ENCODE assay signal across 23 cellular contexts in the genomic region with DNA sequence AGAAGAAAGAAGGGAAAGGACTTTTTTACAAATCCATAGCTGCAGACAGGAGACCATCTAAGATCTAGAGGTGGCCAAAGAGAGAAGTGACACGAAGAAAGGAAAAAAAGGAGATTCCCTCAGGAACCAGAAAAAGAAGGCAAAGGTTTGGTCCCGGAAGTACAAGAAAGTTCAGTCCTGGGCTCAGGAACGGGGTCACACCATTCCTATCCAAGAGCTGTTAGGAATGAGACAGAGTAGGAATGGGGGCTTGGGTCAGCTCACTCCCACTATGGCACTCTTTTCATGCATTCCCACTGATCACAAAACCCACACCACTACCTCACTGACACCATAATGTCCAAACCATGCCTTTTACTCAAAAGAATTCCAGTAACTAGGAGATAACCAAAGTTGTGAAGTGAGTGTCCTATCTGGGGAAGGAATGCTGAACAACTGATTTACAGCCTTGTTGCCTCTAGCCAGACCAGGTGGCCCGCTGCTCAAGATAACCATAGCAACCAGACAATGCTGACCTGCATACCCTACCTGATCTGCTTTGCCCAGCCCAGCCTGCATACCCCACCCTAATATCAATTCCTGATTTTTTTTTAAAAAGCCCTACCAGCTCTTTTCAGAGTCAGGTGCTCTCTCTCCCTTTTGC. TPM values are rescaled to one million over a fixed set of nuclear protein-coding genes. Genes with fewer than 3 reads are reported as not detected.
A peak's percentile ranks its signal among the peaks of the same experiment; 100 is the strongest.
DNase-seq lines count a peak whose midpoint lies in the region; ATAC-seq and TF ChIP-seq lines count a peak whose summit lies in the region.
"Had no signal": no experiment of that assay in that cellular context is flagged by ENCODE, and none has a peak within 500 bp of the region (broad histone marks: within the 10 kb centered on the region; RNA-seq: fewer than 3 reads in every experiment).

No MANE protein-coding gene starts in this region.

- peak overlapping the region; percentile 3 for H3K27ac ChIP-seq in smooth muscle cell (ENCODE audit: low read depth)
- H3K27ac ChIP-seq in uterus, result no peak overlapping the region
- H3K27ac ChIP-seq: coronary artery, neutrophil, spleen, tibial artery had no signal

- peak overlapping the region; percentile 30 for H3K27ac Mint-ChIP-seq in activated naive CD8-positive, alpha-beta T cell
- no peak overlapping the region for H3K27ac Mint-ChIP-seq in activated naive CD8-positive, alpha-beta T cell treated with anti-CD3 and anti-CD28 coated beads, Interleukin-2, amount 50 U/mL, for 24 hours
- H3K27ac Mint-ChIP-seq in activated T-helper 1 cell treated with anti-CD3 and anti-CD28 coated beads, Interleukin-12 subunit alpha, Interleukin-12 subunit beta, Interleukin-2, Interleukin-4 antibody, amounts not matched to agents 30 ng/mL and 10 ng/mL and 1 ng/mL, durations not matched to agents 14 hours and 24 hours and 36 hours, result peak overlapping the region; percentile 13
- H3K27ac Mint-ChIP-seq in T-helper 2 cell treated with Interferon-gamma antibody and Interleukin-4, amounts not matched to agents 5 μg/mL and 100 μg/mL, for 36 hours, result no peak overlapping the region
- H3K27ac Mint-ChIP-seq: activated CD4-positive, alpha-beta T cell treated with anti-CD3 and anti-CD28 coated beads, Interleukin-2, amount 10 ng/mL, durations not matched to agents 24 days and 14 days; B cell had no signal

- no peak overlapping the region for H3K4me3 ChIP-seq in smooth muscle cell
- no peak overlapping the region for H3K4me3 ChIP-seq in uterus
- H3K4me3 ChIP-seq: coronary artery, spleen, tibial artery had no signal

- H2AFZ ChIP-seq in smooth muscle cell (ENCODE audit: low read depth), result no peak overlapping the region

- H3K4me1 Mint-ChIP-seq in activated naive CD8-positive, alpha-beta T cell (ENCODE audit: low read depth), result peaks cover 21% of the 10 kb centered on the region
- peaks cover 9% of the 10 kb centered on the region for H3K4me1 Mint-ChIP-seq in activated naive CD8-positive, alpha-beta T cell treated with anti-CD3 and anti-CD28 coated beads, Interleukin-2, amount 50 U/mL, for 24 hours
- peaks cover 21% of the 10 kb centered on the region for H3K4me1 Mint-ChIP-seq in activated T-helper 1 cell treated with anti-CD3 and anti-CD28 coated beads, Interleukin-12 subunit alpha, Interleukin-12 subunit beta, Interleukin-2, Interleukin-4 antibody, amounts not matched to agents 30 ng/mL and 10 ng/mL and 1 ng/mL, durations not matched to agents 14 hours and 24 hours and 36 hours (ENCODE audit: low read depth)
- peaks cover 10% of the 10 kb centered on the region for H3K4me1 Mint-ChIP-seq in T-helper 2 cell treated with Interferon-gamma antibody and Interleukin-4, amounts not matched to agents 5 μg/mL and 100 μg/mL, for 36 hours (ENCODE audit: low read depth)

- WGBS in smooth muscle cell (ENCODE audit: low lambda C conversion rate), result 80% methylated on average over 4 of the region's 4 CpGs

- H4K20me1 ChIP-seq in smooth muscle cell (ENCODE audit: low read depth), result no peaks in the 10 kb centered on the region

- TF ChIP-seq CTCF in smooth muscle cell (IDR thresholded peaks at IDR 0.05; ENCODE audit: borderline replicate concordance, insufficient read depth, poor library complexity, severe bottlenecking) (no peak), uterus (IDR thresholded peaks at IDR 0.05) (no peak)

- no peak overlapping the region for H3K4me2 ChIP-seq in smooth muscle cell

- no peak for TF ChIP-seq POLR2A in uterus (IDR thresholded peaks at IDR 0.05)

- no peak for ATAC-seq in activated naive CD8-positive, alpha-beta T cell treated with anti-CD3 and anti-CD28 coated beads, Interleukin-2, amount 50 U/mL, for 24 hours
- ATAC-seq in GM21619 (IDR thresholded peaks at IDR 0.05; ENCODE audit: unreplicated experiment), result no peak

- H3K79me2 ChIP-seq in smooth muscle cell (ENCODE audit: low read depth), result no peaks in the 10 kb centered on the region

- intact Hi-C loops in activated T-helper 1 cell treated with anti-CD3 and anti-CD28 coated beads, Interleukin-12 subunit alpha, Interleukin-12 subunit beta, Interleukin-2, Interleukin-4 antibody, amounts not matched to agents 30 ng/mL and 10 ng/mL and 1 ng/mL, durations not matched to agents 14 hours and 24 hours and 36 hours (cut with micrococcal nuclease), result no loop called here
- intact Hi-C loops in uterus (cut with DNase I; ENCODE audit: low total_unique reads), result no loop called here

- H3K27me3 ChIP-seq in smooth muscle cell (ENCODE audit: low read depth), result no peaks in the 10 kb centered on the region
- H3K27me3 ChIP-seq in uterus, result no peaks in the 10 kb centered on the region
- H3K27me3 ChIP-seq: neutrophil, spleen, tibial artery had no signal

- H3K4me1 ChIP-seq in smooth muscle cell (ENCODE audit: low read depth), result no peaks in the 10 kb centered on the region
- no peaks in the 10 kb centered on the region for H3K4me1 ChIP-seq in uterus

- peaks cover 21% of the 10 kb centered on the region for H3K36me3 ChIP-seq in smooth muscle cell (ENCODE audit: low read depth)
- no peaks in the 10 kb centered on the region for H3K36me3 ChIP-seq in uterus

- no peaks in the 10 kb centered on the region for H3F3A ChIP-seq in smooth muscle cell (ENCODE audit: low read depth)

- no peak overlapping the region for H3K4me3 Mint-ChIP-seq in activated naive CD8-positive, alpha-beta T cell
- H3K4me3 Mint-ChIP-seq in activated naive CD8-positive, alpha-beta T cell treated with anti-CD3 and anti-CD28 coated beads, Interleukin-2, amount 50 U/mL, for 24 hours, result no peak overlapping the region
- H3K4me3 Mint-ChIP-seq in activated T-helper 1 cell treated with anti-CD3 and anti-CD28 coated beads, Interleukin-12 subunit alpha, Interleukin-12 subunit beta, Interleukin-2, Interleukin-4 antibody, amounts not matched to agents 30 ng/mL and 10 ng/mL and 1 ng/mL, durations not matched to agents 14 hours and 24 hours and 36 hours, result no peak overlapping the region
- H3K4me3 Mint-ChIP-seq in T-helper 2 cell treated with Interferon-gamma antibody and Interleukin-4, amounts not matched to agents 5 μg/mL and 100 μg/mL, for 36 hours, result no peak overlapping the region
- H3K4me3 Mint-ChIP-seq: activated CD4-positive, alpha-beta T cell treated with anti-CD3 and anti-CD28 coated beads, Interleukin-2, amount 10 ng/mL, durations not matched to agents 24 days and 14 days; B cell had no signal

- no peaks in the 10 kb centered on the region for H3K9me3 ChIP-seq in smooth muscle cell (replicated peaks; ENCODE audit: low read depth)
- no peaks in the 10 kb centered on the region for H3K9me3 ChIP-seq in uterus
- H3K9me3 ChIP-seq: neutrophil, tibial artery had no signal

- H3K36me3 Mint-ChIP-seq in activated naive CD8-positive, alpha-beta T cell, result peaks cover 19% of the 10 kb centered on the region
- peaks cover 44% of the 10 kb centered on the region for H3K36me3 Mint-ChIP-seq in activated naive CD8-positive, alpha-beta T cell treated with anti-CD3 and anti-CD28 coated beads, Interleukin-2, amount 50 U/mL, for 24 hours (ENCODE audit: low read depth)
- H3K36me3 Mint-ChIP-seq in activated T-helper 1 cell treated with anti-CD3 and anti-CD28 coated beads, Interleukin-12 subunit alpha, Interleukin-12 subunit beta, Interleukin-2, Interleukin-4 antibody, amounts not matched to agents 30 ng/mL and 10 ng/mL and 1 ng/mL, durations not matched to agents 14 hours and 24 hours and 36 hours (ENCODE audit: low read depth), result peaks cover 58% of the 10 kb centered on the region
- H3K36me3 Mint-ChIP-seq in T-helper 2 cell treated with Interferon-gamma antibody and Interleukin-4, amounts not matched to agents 5 μg/mL and 100 μg/mL, for 36 hours (ENCODE audit: low read depth), result peaks cover 62% of the 10 kb centered on the region

- no peaks in the 10 kb centered on the region for H3K27me3 Mint-ChIP-seq in activated naive CD8-positive, alpha-beta T cell
- H3K27me3 Mint-ChIP-seq in activated naive CD8-positive, alpha-beta T cell treated with anti-CD3 and anti-CD28 coated beads, Interleukin-2, amount 50 U/mL, for 24 hours, result no peaks in the 10 kb centered on the region
- H3K27me3 Mint-ChIP-seq in activated T-helper 1 cell treated with anti-CD3 and anti-CD28 coated beads, Interleukin-12 subunit alpha, Interleukin-12 subunit beta, Interleukin-2, Interleukin-4 antibody, amounts not matched to agents 30 ng/mL and 10 ng/mL and 1 ng/mL, durations not matched to agents 14 hours and 24 hours and 36 hours (ENCODE audit: insufficient read depth), result no peaks in the 10 kb centered on the region
- no peaks in the 10 kb centered on the region for H3K27me3 Mint-ChIP-seq in T-helper 2 cell treated with Interferon-gamma antibody and Interleukin-4, amounts not matched to agents 5 μg/mL and 100 μg/mL, for 36 hours (ENCODE audit: low read depth)
- H3K27me3 Mint-ChIP-seq: activated CD4-positive, alpha-beta T cell treated with anti-CD3 and anti-CD28 coated beads, Interleukin-2, amount 10 ng/mL, durations not matched to agents 24 days and 14 days; B cell had no signal

- H3K9ac ChIP-seq in smooth muscle cell (ENCODE audit: low read depth), result no peak overlapping the region

- no peaks in the 10 kb centered on the region for H3K9me3 Mint-ChIP-seq in activated naive CD8-positive, alpha-beta T cell (ENCODE audit: low read depth)
- no peaks in the 10 kb centered on the region for H3K9me3 Mint-ChIP-seq in activated naive CD8-positive, alpha-beta T cell treated with anti-CD3 and anti-CD28 coated beads, Interleukin-2, amount 50 U/mL, for 24 hours
- no peaks in the 10 kb centered on the region for H3K9me3 Mint-ChIP-seq in activated T-helper 1 cell treated with anti-CD3 and anti-CD28 coated beads, Interleukin-12 subunit alpha, Interleukin-12 subunit beta, Interleukin-2, Interleukin-4 antibody, amounts not matched to agents 30 ng/mL and 10 ng/mL and 1 ng/mL, durations not matched to agents 14 hours and 24 hours and 36 hours
- no peaks in the 10 kb centered on the region for H3K9me3 Mint-ChIP-seq in T-helper 2 cell treated with Interferon-gamma antibody and Interleukin-4, amounts not matched to agents 5 μg/mL and 100 μg/mL, for 36 hours
- H3K9me3 Mint-ChIP-seq: activated CD4-positive, alpha-beta T cell treated with anti-CD3 and anti-CD28 coated beads, Interleukin-2, amount 10 ng/mL, durations not matched to agents 24 days and 14 days had no signal

- no peak for DNase-seq in activated naive CD8-positive, alpha-beta T cell treated with anti-CD3 and anti-CD28 coated beads, Interleukin-2, amount 50 U/mL, for 24 hours
- DNase-seq in activated T-helper 1 cell treated with anti-CD3 and anti-CD28 coated beads, Interleukin-12 subunit alpha, Interleukin-12 subunit beta, Interleukin-2, Interleukin-4 antibody, amounts not matched to agents 30 ng/mL and 10 ng/mL and 1 ng/mL, durations not matched to agents 14 hours and 24 hours and 36 hours (ENCODE audit: low spot score), result no peak
- peak; percentile 69 for DNase-seq in islet precursor cell
- no peak for DNase-seq in smooth muscle cell (lab: John Stamatoyannopoulos, UW; ENCODE audit: unreplicated experiment)
- no peak for DNase-seq in uterus
- DNase-seq in T-helper 2 cell treated with Interferon-gamma antibody and Interleukin-4, amounts not matched to agents 5 μg/mL and 100 μg/mL, for 36 hours (ENCODE audit: low spot score), result no peak
- DNase-seq: activated CD4-positive, alpha-beta T cell treated with anti-CD3 and anti-CD28 coated beads, Interleukin-2, amount 10 ng/mL, durations not matched to agents 24 days and 14 days; Calu3; KBM-7; midbrain; NCI-H1436 treated with DMSO at 0.1 percent for 48 hours; NCI-H2171; NCI-H524 treated with DMSO at 0.1 percent for 48 hours; retina; spleen; stimulated activated CD4-positive, alpha-beta T cell treated with anti-CD3 and anti-CD28 coated beads, Interleukin-4, amount 100 ng/mL, for 1 hour; stimulated activated naive CD4-positive, alpha-beta T cell treated with Interleukin-2 at 50 U/mL for 16 hours; tibial artery had no signal

RNA-seq across cellular contexts. Expression of a gene that starts 8.4 kb away (rescaled TPM):
- 48.2 and 52.4 TPM in 2 replicates for total RNA-seq in activated T-helper 1 cell treated with anti-CD3 and anti-CD28 coated beads, Interleukin-12 subunit alpha, Interleukin-12 subunit beta, Interleukin-2, Interleukin-4 antibody, amounts not matched to agents 30 ng/mL and 10 ng/mL and 1 ng/mL, durations not matched to agents 14 hours and 24 hours and 36 hours
- total RNA-seq in smooth muscle cell, result 35.6 and 36.3 TPM in 2 replicates
- 32.3 and 38.4 TPM in 2 replicates for polyA plus RNA-seq in smooth muscle cell
- total RNA-seq in uterus, result 10 to 100 TPM; 18.5 to 48.0 (median 29.4) TPM

RNA-seq across cellular contexts. Expression of a gene that starts 8.9 kb away (rescaled TPM):
- 34.1 and 38.0 TPM in 2 replicates for total RNA-seq in activated T-helper 1 cell treated with anti-CD3 and anti-CD28 coated beads, Interleukin-12 subunit alpha, Interleukin-12 subunit beta, Interleukin-2, Interleukin-4 antibody, amounts not matched to agents 30 ng/mL and 10 ng/mL and 1 ng/mL, durations not matched to agents 14 hours and 24 hours and 36 hours
- total RNA-seq in smooth muscle cell, result 29.1 and 31.3 TPM in 2 replicates
- polyA plus RNA-seq in smooth muscle cell, result 17.6 and 21.1 TPM in 2 replicates
- total RNA-seq in uterus, result 10 to 100 TPM in 3 of 4 donors, 1 to 10 TPM in 1; 5.0 to 57.1 (median 23.4) TPM

Comparison
In these comparisons a context has a peak if more than half of its experiments do, and no peak if none do; other contexts are left out.
1. H3K27ac Mint-ChIP-seq: peak in activated naive CD8-positive, alpha-beta T cell (single experiment) and activated T-helper 1 cell treated with anti-CD3 and anti-CD28 coated beads, Interleukin-12 subunit alpha, Interleukin-12 subunit beta, Interleukin-2, Interleukin-4 antibody, amounts not matched to agents 30 ng/mL and 10 ng/mL and 1 ng/mL, durations not matched to agents 14 hours and 24 hours and 36 hours (single experiment); none in activated naive CD8-positive, alpha-beta T cell treated with anti-CD3 and anti-CD28 coated beads, Interleukin-2, amount 50 U/mL, for 24 hours (single experiment) and T-helper 2 cell treated with Interferon-gamma antibody and Interleukin-4, amounts not matched to agents 5 μg/mL and 100 μg/mL, for 36 hours (single experiment).